In genomic region chr19:2888739-2889224, GRCh38 we compare ENCODE assay signal across 2 cellular contexts.
TF ChIP-seq lines count a peak whose summit lies in the region.

No MANE protein-coding gene starts in this region.

TF ChIP-seq in GM23338, 12 proteins besides CTCF, POLR2A, EP300 and RAD21:
- TF ChIP-seq ZNF331 (CRISPR knock-in tag; IDR thresholded peaks at IDR 0.05; ENCODE audit: low read depth) (no peak), ZNF114 (CRISPR knock-in tag; IDR thresholded peaks at IDR 0.05) (no peak), ZNF462 (CRISPR knock-in tag; IDR thresholded peaks at IDR 0.05) (no peak), ETS1 (IDR thresholded peaks at IDR 0.05) (no peak), EZH2 (IDR thresholded peaks at IDR 0.05; ENCODE audit: low read depth, unreplicated experiment) (no peak), CREB1 (CRISPR knock-in tag; IDR thresholded peaks at IDR 0.05; ENCODE audit: low read depth) (no peak), STAT1 (IDR thresholded peaks at IDR 0.05; ENCODE audit: unreplicated experiment) (no peak), JUNB (IDR thresholded peaks at IDR 0.05; ENCODE audit: unreplicated experiment) (no peak), EZH2phosphoT487 (IDR thresholded peaks at IDR 0.05; ENCODE audit: unreplicated experiment) (no peak), POLR2AphosphoS5 (IDR thresholded peaks at IDR 0.05; ENCODE audit: low read depth) (no peak), NANOG (IDR thresholded peaks at IDR 0.05; ENCODE audit: borderline replicate concordance) (no peak)
- TF ChIP-seq, protein P1, sequence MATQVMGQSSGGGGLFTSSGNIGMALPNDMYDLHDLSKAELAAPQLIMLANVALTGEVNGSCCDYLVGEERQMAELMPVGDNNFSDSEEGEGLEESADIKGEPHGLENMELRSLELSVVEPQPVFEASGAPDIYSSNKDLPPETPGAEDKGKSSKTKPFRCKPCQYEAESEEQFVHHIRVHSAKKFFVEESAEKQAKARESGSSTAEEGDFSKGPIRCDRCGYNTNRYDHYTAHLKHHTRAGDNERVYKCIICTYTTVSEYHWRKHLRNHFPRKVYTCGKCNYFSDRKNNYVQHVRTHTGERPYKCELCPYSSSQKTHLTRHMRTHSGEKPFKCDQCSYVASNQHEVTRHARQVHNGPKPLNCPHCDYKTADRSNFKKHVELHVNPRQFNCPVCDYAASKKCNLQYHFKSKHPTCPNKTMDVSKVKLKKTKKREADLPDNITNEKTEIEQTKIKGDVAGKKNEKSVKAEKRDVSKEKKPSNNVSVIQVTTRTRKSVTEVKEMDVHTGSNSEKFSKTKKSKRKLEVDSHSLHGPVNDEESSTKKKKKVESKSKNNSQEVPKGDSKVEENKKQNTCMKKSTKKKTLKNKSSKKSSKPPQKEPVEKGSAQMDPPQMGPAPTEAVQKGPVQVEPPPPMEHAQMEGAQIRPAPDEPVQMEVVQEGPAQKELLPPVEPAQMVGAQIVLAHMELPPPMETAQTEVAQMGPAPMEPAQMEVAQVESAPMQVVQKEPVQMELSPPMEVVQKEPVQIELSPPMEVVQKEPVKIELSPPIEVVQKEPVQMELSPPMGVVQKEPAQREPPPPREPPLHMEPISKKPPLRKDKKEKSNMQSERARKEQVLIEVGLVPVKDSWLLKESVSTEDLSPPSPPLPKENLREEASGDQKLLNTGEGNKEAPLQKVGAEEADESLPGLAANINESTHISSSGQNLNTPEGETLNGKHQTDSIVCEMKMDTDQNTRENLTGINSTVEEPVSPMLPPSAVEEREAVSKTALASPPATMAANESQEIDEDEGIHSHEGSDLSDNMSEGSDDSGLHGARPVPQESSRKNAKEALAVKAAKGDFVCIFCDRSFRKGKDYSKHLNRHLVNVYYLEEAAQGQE (IDR thresholded peaks at IDR 0.05; ENCODE audit: unreplicated experiment) = no peak

TF ChIP-seq in H1, 55 proteins besides CTCF, POLR2A, EP300 and RAD21:
- 0 out of 2 replicates have a peak, but pooled peaks have one; percentile 27 for TF ChIP-seq E2F6 (IDR thresholded peaks at IDR 0.05)
- no peak for TF ChIP-seq ZNF274 (IDR thresholded peaks at IDR 0.05; ENCODE audit: borderline replicate concordance, extremely low read depth, low read length)
- TF ChIP-seq SP1 (IDR thresholded peaks at IDR 0.05; ENCODE audit: low read depth, low read length) = no peak
